In genomic region chr9:124008855-124009834, GRCh38 we compare ENCODE assay signal across 11 cellular contexts. TPM values are rescaled to one million over a fixed set of nuclear protein-coding genes. Genes with fewer than 3 reads are reported as not detected.
DNase-seq lines count a peak whose midpoint lies in the region; ATAC-seq and TF ChIP-seq lines count a peak whose summit lies in the region.
"Had no signal": no experiment of that assay in that cellular context is flagged by ENCODE, and none has a peak within 500 bp of the region (broad histone marks: within the 10 kb centered on the region; RNA-seq: fewer than 3 reads in every experiment).

No MANE protein-coding gene starts in this region.

- TF ChIP-seq CTCF in nephron (IDR thresholded peaks at IDR 0.05; ENCODE audit: unreplicated experiment in 3 of 3), result no peak

- H3K9me3 Mint-ChIP-seq in activated T-helper 17 cell treated with anti-CD3 and anti-CD28 coated beads, Interleukin-2, amount 50 U/mL, for 72 hours, result no peaks in the 10 kb centered on the region
- H3K9me3 Mint-ChIP-seq in nephron, result no peaks in the 10 kb centered on the region

- DNase-seq in NCI-H2081 (lab: John Stamatoyannopoulos, UW), result peak; percentile 54 to 75
- DNase-seq in NCI-H2081 treated with DMSO at 0.1 percent for 48 hours (lab: John Stamatoyannopoulos, UW), result no peak
- DNase-seq in HuH-7 (ENCODE audit: low spot score), result peak; percentile 64
- DNase-seq: ACHN; activated CD4-positive, CD25-positive, alpha-beta regulatory T cell treated with anti-CD3 and anti-CD28 coated beads, Interleukin-2, amount 50 U/mL, for 72 hours; nucleus accumbens had no signal

- peaks cover 20% of the 10 kb centered on the region for H3K36me3 Mint-ChIP-seq in activated T-helper 17 cell treated with anti-CD3 and anti-CD28 coated beads, Interleukin-2, amount 50 U/mL, for 72 hours (ENCODE audit: low read depth)
- H3K36me3 Mint-ChIP-seq in nephron (ENCODE audit: low read depth), result no peaks in the 10 kb centered on the region

- H3K27me3 Mint-ChIP-seq in activated T-helper 17 cell treated with anti-CD3 and anti-CD28 coated beads, Interleukin-2, amount 50 U/mL, for 72 hours, result peaks cover 69% of the 10 kb centered on the region
- peaks cover 96% of the 10 kb centered on the region for H3K27me3 Mint-ChIP-seq in nephron (ENCODE audit: low read depth)

- no peak overlapping the region for H3K27ac Mint-ChIP-seq in activated T-helper 17 cell treated with anti-CD3 and anti-CD28 coated beads, Interleukin-2, amount 50 U/mL, for 72 hours
- no peak overlapping the region for H3K27ac Mint-ChIP-seq in nephron

- no peak for ATAC-seq in activated T-helper 17 cell treated with anti-CD3 and anti-CD28 coated beads, Interleukin-2, amount 50 U/mL, for 72 hours (replicated peaks)
- ATAC-seq in HG02571 (IDR thresholded peaks at IDR 0.05; ENCODE audit: unreplicated experiment) (no peak), HG03097 (IDR thresholded peaks at IDR 0.05; ENCODE audit: low FRiP score, unreplicated experiment) (no peak), HG03135 (IDR thresholded peaks at IDR 0.05; ENCODE audit: unreplicated experiment) (no peak)

- H3K4me1 Mint-ChIP-seq in activated T-helper 17 cell treated with anti-CD3 and anti-CD28 coated beads, Interleukin-2, amount 50 U/mL, for 72 hours, result no peaks in the 10 kb centered on the region
- peaks cover 22% of the 10 kb centered on the region for H3K4me1 Mint-ChIP-seq in nephron

- H3K4me3 Mint-ChIP-seq in activated T-helper 17 cell treated with anti-CD3 and anti-CD28 coated beads, Interleukin-2, amount 50 U/mL, for 72 hours, result peak overlapping the region; percentile 23
- peak overlapping the region; percentile 38 to 56 (median 42) for H3K4me3 Mint-ChIP-seq in nephron

RNA-seq across cellular contexts. Expression of gene LHX2, which starts 2.4 kb away (rescaled TPM):
- not detected for total RNA-seq in activated T-helper 17 cell treated with anti-CD3 and anti-CD28 coated beads, Interleukin-2, amount 50 U/mL, for 72 hours
